Comparison of ENCODE assay signal across 19 cellular contexts in genomic region chr12:70982286-70982685, GRCh38.
"Had no signal": no experiment of that assay in that cellular context is flagged by ENCODE, and none has a peak within 500 bp of the region (broad histone marks: within the 10 kb centered on the region; RNA-seq: fewer than 3 reads in every experiment).

No MANE protein-coding gene starts in this region.

- H3K9me3 ChIP-seq: lower lobe of right lung, ovary, sigmoid colon, stomach, thoracic aorta, upper lobe of right lung had no signal

- ATAC-seq: lower lobe of right lung, T-helper 17 cell, upper lobe of right lung, WTC11 had no signal

- H3K27ac ChIP-seq: lower lobe of right lung, ovary, sigmoid colon, stomach, thoracic aorta, upper lobe of right lung had no signal

- H3K36me3 Mint-ChIP-seq: activated naive CD8-positive, alpha-beta T cell treated with anti-CD3 and anti-CD28 coated beads for 36 hours; brain; WTC11 had no signal

- H3K36me3 ChIP-seq: lower lobe of right lung, ovary, sigmoid colon, stomach, thoracic aorta, upper lobe of right lung had no signal

- H3K4me1 Mint-ChIP-seq: activated naive CD8-positive, alpha-beta T cell treated with anti-CD3 and anti-CD28 coated beads for 36 hours; brain; neural crest cell; T-helper 17 cell had no signal

- H3K27me3 ChIP-seq: ovary, sigmoid colon, stomach, upper lobe of right lung had no signal

- H3K27ac Mint-ChIP-seq: activated naive CD8-positive, alpha-beta T cell treated with anti-CD3 and anti-CD28 coated beads for 36 hours; activated T-helper 1 cell treated with anti-CD3 and anti-CD28 coated beads, Interleukin-12 subunit alpha, Interleukin-12 subunit beta, Interleukin-2, Interleukin-4 antibody, amounts not matched to agents 30 ng/mL and 10 ng/mL and 1 ng/mL, durations not matched to agents 14 hours and 24 hours and 36 hours; brain; T-helper 17 cell had no signal

- H3K4me1 ChIP-seq: lower lobe of right lung, sigmoid colon, stomach, upper lobe of right lung had no signal

- H3K4me3 ChIP-seq: lower lobe of right lung, ovary, sigmoid colon, stomach, thoracic aorta, upper lobe of right lung had no signal

- H3K4me3 Mint-ChIP-seq: activated naive CD8-positive, alpha-beta T cell treated with anti-CD3 and anti-CD28 coated beads for 36 hours; activated T-helper 1 cell treated with anti-CD3 and anti-CD28 coated beads, Interleukin-12 subunit alpha, Interleukin-12 subunit beta, Interleukin-2, Interleukin-4 antibody, amounts not matched to agents 30 ng/mL and 10 ng/mL and 1 ng/mL, durations not matched to agents 14 hours and 24 hours and 36 hours; brain; neural crest cell; T-helper 17 cell; WTC11 had no signal

- H3K27me3 Mint-ChIP-seq: brain, T-helper 17 cell had no signal

- DNase-seq: activated CD4-positive, alpha-beta T cell treated with anti-CD3 and anti-CD28 coated beads for 4 hours; activated naive CD8-positive, alpha-beta T cell treated with anti-CD3 and anti-CD28 coated beads for 36 hours; amygdala; dermis blood vessel endothelial cell; glutamatergic neuron; lower lobe of right lung; midbrain; ovary; sigmoid colon; stimulated activated CD4-positive, alpha-beta T cell treated with anti-CD3 and anti-CD28 coated beads, Interleukin-12 subunit alpha, Interleukin-12 subunit beta, amount 100 ng/mL, for 4 hours; stimulated activated CD4-positive, alpha-beta T cell treated with anti-CD3 and anti-CD28 coated beads, Interleukin-2, amount 100 ng/mL, for 24 hours; stomach; T-helper 17 cell; upper lobe of right lung had no signal

- H3K9me3 Mint-ChIP-seq: activated naive CD8-positive, alpha-beta T cell treated with anti-CD3 and anti-CD28 coated beads for 36 hours; activated T-helper 1 cell treated with anti-CD3 and anti-CD28 coated beads, Interleukin-12 subunit alpha, Interleukin-12 subunit beta, Interleukin-2, Interleukin-4 antibody, amounts not matched to agents 30 ng/mL and 10 ng/mL and 1 ng/mL, durations not matched to agents 14 hours and 24 hours and 36 hours; brain; neural crest cell; WTC11 had no signal
